11 cellular contexts compared by ENCODE assay signal in genomic region chr5:66558562-66558961, GRCh38. TPM values are rescaled to one million over a fixed set of nuclear protein-coding genes. Genes with fewer than 3 reads are reported as not detected.
DNase-seq lines count a peak whose midpoint lies in the region; ATAC-seq and TF ChIP-seq lines count a peak whose summit lies in the region.
"Had no signal": no experiment of that assay in that cellular context is flagged by ENCODE, and none has a peak within 500 bp of the region (broad histone marks: within the 10 kb centered on the region; RNA-seq: fewer than 3 reads in every experiment).

No MANE protein-coding gene starts in this region.

- H3K27me3 Mint-ChIP-seq in activated T-cell treated with anti-CD3 and anti-CD28 coated beads, Interleukin-2, amount 50 U/mL, for 24 hours: peaks cover 19% of the 10 kb centered on the region
- peaks cover 0 to 4% (median 0%) of the 10 kb centered on the region in 5 donors for H3K27me3 Mint-ChIP-seq in naive thymus-derived CD8-positive, alpha-beta T cell
- H3K27me3 Mint-ChIP-seq: activated naive CD4-positive, alpha-beta T cell treated with anti-CD3 and anti-CD28 coated beads, Interleukin-2, amount 50 U/mL, for 24 hours had no signal

- TF ChIP-seq CTCF in coronary artery (IDR thresholded peaks at IDR 0.05): no peak

- no peak overlapping the region for H3K27ac ChIP-seq in coronary artery
- H3K27ac ChIP-seq: right atrium auricular region had no signal

- H3K4me3 ChIP-seq in coronary artery: no peak overlapping the region
- H3K4me3 ChIP-seq: right atrium auricular region had no signal

- peak overlapping the region; percentile 37 for H3K27ac Mint-ChIP-seq in activated T-cell treated with anti-CD3 and anti-CD28 coated beads, Interleukin-2, amount 50 U/mL, for 24 hours
- H3K27ac Mint-ChIP-seq in stimulated activated effector memory CD8-positive, alpha-beta T cell treated with anti-CD3 and anti-CD28 coated beads, Interleukin-12 subunit alpha, Interleukin-12 subunit beta, amount 100 ng/mL, for 72 hours: no peak overlapping the region
- H3K27ac Mint-ChIP-seq in naive thymus-derived CD8-positive, alpha-beta T cell: peak overlapping the region in 1 of 10 donors; percentile 11
- H3K27ac Mint-ChIP-seq: activated naive CD4-positive, alpha-beta T cell treated with anti-CD3 and anti-CD28 coated beads, Interleukin-2, amount 50 U/mL, for 24 hours had no signal

- peaks cover 25% of the 10 kb centered on the region for H3K4me1 Mint-ChIP-seq in activated T-cell treated with anti-CD3 and anti-CD28 coated beads, Interleukin-2, amount 50 U/mL, for 24 hours (ENCODE audit: low read depth)
- H3K4me1 Mint-ChIP-seq in stimulated activated effector memory CD8-positive, alpha-beta T cell treated with anti-CD3 and anti-CD28 coated beads, Interleukin-12 subunit alpha, Interleukin-12 subunit beta, amount 100 ng/mL, for 72 hours: peaks cover 10% of the 10 kb centered on the region
- H3K4me1 Mint-ChIP-seq in naive thymus-derived CD8-positive, alpha-beta T cell: peaks cover 0 to 15% (median 4%) of the 10 kb centered on the region in 4 donors

- no peaks in the 10 kb centered on the region for H3K36me3 Mint-ChIP-seq in activated T-cell treated with anti-CD3 and anti-CD28 coated beads, Interleukin-2, amount 50 U/mL, for 24 hours (ENCODE audit: low read depth)
- no peaks in the 10 kb centered on the region for H3K36me3 Mint-ChIP-seq in stimulated activated effector memory CD8-positive, alpha-beta T cell treated with anti-CD3 and anti-CD28 coated beads, Interleukin-12 subunit alpha, Interleukin-12 subunit beta, amount 100 ng/mL, for 72 hours
- H3K36me3 Mint-ChIP-seq in naive thymus-derived CD8-positive, alpha-beta T cell: peaks cover 0 to 5% (median 0%) of the 10 kb centered on the region in 3 donors
- H3K36me3 Mint-ChIP-seq: activated naive CD4-positive, alpha-beta T cell treated with anti-CD3 and anti-CD28 coated beads, Interleukin-2, amount 50 U/mL, for 24 hours had no signal

- ATAC-seq in GM21515 (IDR thresholded peaks at IDR 0.05; ENCODE audit: unreplicated experiment): peak; percentile 62
- ATAC-seq in HG03520 (IDR thresholded peaks at IDR 0.05; ENCODE audit: unreplicated experiment): peak; percentile 73
- ATAC-seq in stimulated activated effector memory CD8-positive, alpha-beta T cell treated with anti-CD3 and anti-CD28 coated beads, Interleukin-12 subunit alpha, Interleukin-12 subunit beta, amount 100 ng/mL, for 72 hours: peak; percentile 79
- ATAC-seq in naive thymus-derived CD8-positive, alpha-beta T cell: no peak

- H3K4me3 Mint-ChIP-seq in activated T-cell treated with anti-CD3 and anti-CD28 coated beads, Interleukin-2, amount 50 U/mL, for 24 hours: no peak overlapping the region
- H3K4me3 Mint-ChIP-seq in stimulated activated effector memory CD8-positive, alpha-beta T cell treated with anti-CD3 and anti-CD28 coated beads, Interleukin-12 subunit alpha, Interleukin-12 subunit beta, amount 100 ng/mL, for 72 hours: no peak overlapping the region
- no peak overlapping the region for H3K4me3 Mint-ChIP-seq in naive thymus-derived CD8-positive, alpha-beta T cell
- H3K4me3 Mint-ChIP-seq: activated naive CD4-positive, alpha-beta T cell treated with anti-CD3 and anti-CD28 coated beads, Interleukin-2, amount 50 U/mL, for 24 hours had no signal

- DNase-seq in activated T-cell treated with anti-CD3 and anti-CD28 coated beads, Interleukin-2, amount 50 U/mL, for 24 hours: no peak
- DNase-seq in activated T-cell treated with anti-CD3 and anti-CD28 coated beads, Interleukin-2, amount 50 U/mL, for 1 hour: no peak
- no peak for DNase-seq in stimulated activated effector memory CD8-positive, alpha-beta T cell treated with anti-CD3 and anti-CD28 coated beads, Interleukin-12 subunit alpha, Interleukin-12 subunit beta, amount 100 ng/mL, for 72 hours (ENCODE audit: low spot score in 2 of 2)
- DNase-seq in coronary artery (ENCODE audit: low spot score) (no peak), foreskin melanocyte (no peak)
- no peak for DNase-seq in naive thymus-derived CD8-positive, alpha-beta T cell
- DNase-seq: NCI-H446 treated with DMSO at 0.1 percent for 48 hours had no signal

- H3K9me3 Mint-ChIP-seq in activated T-cell treated with anti-CD3 and anti-CD28 coated beads, Interleukin-2, amount 50 U/mL, for 24 hours: peaks cover 4% of the 10 kb centered on the region
- peaks cover 3% of the 10 kb centered on the region for H3K9me3 Mint-ChIP-seq in stimulated activated effector memory CD8-positive, alpha-beta T cell treated with anti-CD3 and anti-CD28 coated beads, Interleukin-12 subunit alpha, Interleukin-12 subunit beta, amount 100 ng/mL, for 72 hours
- peaks cover 0 to 9% (median 3%) of the 10 kb centered on the region in 9 donors for H3K9me3 Mint-ChIP-seq in naive thymus-derived CD8-positive, alpha-beta T cell

- POLR2A ChIA-PET in naive thymus-derived CD8-positive, alpha-beta T cell (lab: Charles Lee): no interaction called here

RNA-seq across cellular contexts. Expression of gene MAST4, which starts 37.6 kb away (rescaled TPM):
- 10 to 100 TPM; 18.0 to 19.4 TPM for total RNA-seq in naive thymus-derived CD8-positive, alpha-beta T cell
- 10 to 100 TPM in 1 of 3 donors, 1 to 10 TPM in 2; 4.5 to 10.3 (median 6.9) TPM for polyA plus RNA-seq in naive thymus-derived CD8-positive, alpha-beta T cell

Comparison
In these comparisons a context has a peak if more than half of its experiments do, and no peak if none do; other contexts are left out.
1. ATAC-seq: peak in GM21515 (single experiment), HG03520 (single experiment) and stimulated activated effector memory CD8-positive, alpha-beta T cell treated with anti-CD3 and anti-CD28 coated beads, Interleukin-12 subunit alpha, Interleukin-12 subunit beta, amount 100 ng/mL, for 72 hours (single experiment); none in naive thymus-derived CD8-positive, alpha-beta T cell (0 of 2).